13 cellular contexts compared by ENCODE assay signal in genomic region chr3:189573004-189573403, GRCh38. TPM values are rescaled to one million over a fixed set of nuclear protein-coding genes. Genes with fewer than 3 reads are reported as not detected.
DNase-seq lines count a peak whose midpoint lies in the region; ATAC-seq and TF ChIP-seq lines count a peak whose summit lies in the region.
"Had no signal": no experiment of that assay in that cellular context is flagged by ENCODE, and none has a peak within 500 bp of the region (broad histone marks: within the 10 kb centered on the region; RNA-seq: fewer than 3 reads in every experiment).

No MANE protein-coding gene starts in this region.

- no peak overlapping the region for H3K4ac ChIP-seq in neuronal stem cell (ENCODE audit: low read length)

- H2AFZ ChIP-seq in neuronal stem cell (ENCODE audit: low read length) = no peak overlapping the region

- no peak overlapping the region for H3K18ac ChIP-seq in neuronal stem cell (ENCODE audit: low read length)

- H3K4me1 Mint-ChIP-seq in Calu3 (ENCODE audit: low read depth, unreplicated experiment) (peaks cover 15% of the 10 kb centered on the region), WTC11 (no peaks in the 10 kb centered on the region)
- peaks cover 18% of the 10 kb centered on the region for H3K4me1 Mint-ChIP-seq in activated T-helper 17 cell treated with anti-CD3 and anti-CD28 coated beads, Interleukin-2, amount 50 U/mL, for 72 hours

- H3K4me3 Mint-ChIP-seq in Calu3 (ENCODE audit: low read depth, unreplicated experiment) (no peak overlapping the region), WTC11 (no peak overlapping the region)
- H3K4me3 Mint-ChIP-seq in activated T-helper 17 cell treated with anti-CD3 and anti-CD28 coated beads, Interleukin-2, amount 50 U/mL, for 72 hours = no peak overlapping the region
- H3K4me3 Mint-ChIP-seq: type B pancreatic cell had no signal

- no TSS peak for BruUV-seq in Calu3 (replicated peaks; lab: Mats Ljungman, UMichigan)

- no peak overlapping the region for H3K14ac ChIP-seq in neuronal stem cell (ENCODE audit: low read length)

- no peak overlapping the region for H3K23ac ChIP-seq in neuronal stem cell (ENCODE audit: low read depth, low read length, poor library complexity)

- in situ Hi-C loops in HAP-1 (cut with MboI; ENCODE audit: low sequenced_read_pairs) = no loop called here

- POLR2A ChIA-PET in WTC11 (lab: Charles Lee) = no interaction called here

- H3K4me1 ChIP-seq in lower lobe of right lung (no peaks in the 10 kb centered on the region), neuronal stem cell (ENCODE audit: control insufficient read depth in 2 of 2, insufficient read depth in 1 of 2, low read depth in 1 of 2, low read length in 2 of 2) (no peaks in the 10 kb centered on the region), HAP-1 (no peaks in the 10 kb centered on the region)
- H3K4me1 ChIP-seq: prostate gland had no signal

- H2BK15ac ChIP-seq in neuronal stem cell (ENCODE audit: low read length) = no peak overlapping the region

- H3K27ac ChIP-seq in lower lobe of right lung = no peak overlapping the region
- no peak overlapping the region for H3K27ac ChIP-seq in neuronal stem cell (replicated peaks; ENCODE audit: low read length)
- H3K27ac ChIP-seq: prostate gland had no signal

- H3K9me3 ChIP-seq in lower lobe of right lung (no peaks in the 10 kb centered on the region), neuronal stem cell (replicated peaks in 1 of 2; ENCODE audit: control insufficient read depth in 2 of 2, insufficient read depth in 1 of 2, low read depth in 1 of 2, low read length in 2 of 2) (no peaks in the 10 kb centered on the region), HAP-1 (no peaks in the 10 kb centered on the region)
- H3K9me3 ChIP-seq: prostate gland had no signal

- peak overlapping the region; percentile 1 for H3K27ac Mint-ChIP-seq in Calu3 (ENCODE audit: unreplicated experiment)
- H3K27ac Mint-ChIP-seq in activated T-helper 17 cell treated with anti-CD3 and anti-CD28 coated beads, Interleukin-2, amount 50 U/mL, for 72 hours = no peak overlapping the region
- H3K27ac Mint-ChIP-seq in WTC11 = no peak overlapping the region
- H3K27ac Mint-ChIP-seq: type B pancreatic cell had no signal

- H2AK5ac ChIP-seq in neuronal stem cell (ENCODE audit: low read depth, low read length) = no peak overlapping the region

- no peak overlapping the region for H3K4me2 ChIP-seq in neuronal stem cell (ENCODE audit: insufficient read depth, low read length, poor library complexity, severe bottlenecking)

- intact Hi-C loops in Calu3 (cut with micrococcal nuclease; ENCODE audit: unreplicated experiment) = loop anchor here (5.0 to 10.0 kb wide), 2 partner anchors 301 to 372 kb away; no protein-coding TSS in a partner anchor
- intact Hi-C loops in lower lobe of right lung (cut with DNase I) = no loop called here

- no peak overlapping the region for H4K91ac ChIP-seq in neuronal stem cell (ENCODE audit: low read depth, low read length, poor library complexity)

- TF ChIP-seq CTCF in Calu3 (IDR thresholded peaks at IDR 0.05; ENCODE audit: unreplicated experiment) (no peak), lower lobe of right lung (IDR thresholded peaks at IDR 0.05) (no peak), WTC11 (IDR thresholded peaks at IDR 0.05) (no peak)

- H3K36me3 ChIP-seq in lower lobe of right lung (no peaks in the 10 kb centered on the region), neuronal stem cell (replicated peaks in 1 of 2; ENCODE audit: control insufficient read depth in 2 of 2, insufficient read depth in 2 of 2, low read length in 2 of 2) (no peaks in the 10 kb centered on the region), HAP-1 (replicated peaks) (no peaks in the 10 kb centered on the region)
- H3K36me3 ChIP-seq: prostate gland had no signal

- no peaks in the 10 kb centered on the region for H3K27me3 Mint-ChIP-seq in Calu3 (ENCODE audit: unreplicated experiment)
- H3K27me3 Mint-ChIP-seq in activated T-helper 17 cell treated with anti-CD3 and anti-CD28 coated beads, Interleukin-2, amount 50 U/mL, for 72 hours = no peaks in the 10 kb centered on the region
- H3K27me3 Mint-ChIP-seq in WTC11 (ENCODE audit: low read depth) = no peaks in the 10 kb centered on the region
- H3K27me3 Mint-ChIP-seq: type B pancreatic cell had no signal

- H3K4me3 ChIP-seq in lower lobe of right lung (no peak overlapping the region), neuronal stem cell (ENCODE audit: low read length in 2 of 2) (no peak overlapping the region), HAP-1 (no peak overlapping the region)
- H3K4me3 ChIP-seq: prostate gland had no signal

- no peak for DNase-seq in Calu3
- no peak for DNase-seq in lower lobe of right lung
- no peak for DNase-seq in neuronal stem cell (ENCODE audit: low spot score)
- no peak for DNase-seq in WTC11 (ENCODE audit: low spot score)
- no peak for DNase-seq in HAP-1 (ENCODE audit: low spot score in 2 of 2)
- DNase-seq: AML-193, left ventricle myocardium superior, NCI-H2107 had no signal

- H3K27me3 ChIP-seq in lower lobe of right lung (ENCODE audit: low read depth) = no peaks in the 10 kb centered on the region
- H3K27me3 ChIP-seq in neuronal stem cell (ENCODE audit: control insufficient read depth in 3 of 3, insufficient read depth in 3 of 3, low read depth in 1 of 3, low read length in 3 of 3) = no peaks in the 10 kb centered on the region
- no peaks in the 10 kb centered on the region for H3K27me3 ChIP-seq in HAP-1 (ENCODE audit: low read depth)

- H3K9me3 Mint-ChIP-seq in Calu3 (ENCODE audit: low read depth, unreplicated experiment) = peaks cover 6% of the 10 kb centered on the region
- peaks cover 10% of the 10 kb centered on the region for H3K9me3 Mint-ChIP-seq in activated T-helper 17 cell treated with anti-CD3 and anti-CD28 coated beads, Interleukin-2, amount 50 U/mL, for 72 hours
- no peaks in the 10 kb centered on the region for H3K9me3 Mint-ChIP-seq in WTC11
- H3K9me3 Mint-ChIP-seq: type B pancreatic cell had no signal

- no peak overlapping the region for H3K9ac ChIP-seq in neuronal stem cell (ENCODE audit: low read depth, low read length, poor library complexity)

- no peak overlapping the region for H4K8ac ChIP-seq in neuronal stem cell (ENCODE audit: low read depth, low read length)

- H3K79me1 ChIP-seq in neuronal stem cell (ENCODE audit: low read depth, low read length) = no peaks in the 10 kb centered on the region

- peak; percentile 55 for ATAC-seq in GM19351 (IDR thresholded peaks at IDR 0.05; ENCODE audit: unreplicated experiment)
- peak; percentile 38 for ATAC-seq in HG02938 (IDR thresholded peaks at IDR 0.05; ENCODE audit: unreplicated experiment)
- ATAC-seq in activated T-helper 17 cell treated with anti-CD3 and anti-CD28 coated beads, Interleukin-2, amount 50 U/mL, for 72 hours (replicated peaks) = peak; percentile 52
- no peak for ATAC-seq in lower lobe of right lung
- ATAC-seq in WTC11 = no peak
- ATAC-seq: left ventricle myocardium superior had no signal

- CTCF ChIA-PET in Calu3 (lab: Charles Lee) (interaction anchor here (0.5 to 1.2 kb wide), 4 partner anchors 137 to 1651 kb away, joined by 3 to 5 read pairs (median 3); no protein-coding TSS in a partner anchor), WTC11 (lab: Charles Lee) (no interaction called here)

- no peak overlapping the region for H2BK120ac ChIP-seq in neuronal stem cell (ENCODE audit: low read depth, low read length)

- H2BK12ac ChIP-seq in neuronal stem cell (ENCODE audit: low read length) = no peak overlapping the region

- H2BK5ac ChIP-seq in neuronal stem cell (ENCODE audit: low read length) = no peak overlapping the region

- H3K36me3 Mint-ChIP-seq in Calu3 (ENCODE audit: insufficient read depth, unreplicated experiment) = no peaks in the 10 kb centered on the region
- no peaks in the 10 kb centered on the region for H3K36me3 Mint-ChIP-seq in activated T-helper 17 cell treated with anti-CD3 and anti-CD28 coated beads, Interleukin-2, amount 50 U/mL, for 72 hours (ENCODE audit: low read depth)
- no peaks in the 10 kb centered on the region for H3K36me3 Mint-ChIP-seq in WTC11
- H3K36me3 Mint-ChIP-seq: type B pancreatic cell had no signal

TF ChIP-seq in WTC11, 78 proteins besides CTCF, POLR2A, EP300 and RAD21 (continues in another document):
- TF ChIP-seq CDX4 (CRISPR knock-in tag; IDR thresholded peaks at IDR 0.05; ENCODE audit: borderline replicate concordance) (no peak), ERG (CRISPR knock-in tag; IDR thresholded peaks at IDR 0.05) (no peak), ZBTB21 (CRISPR knock-in tag; IDR thresholded peaks at IDR 0.05; ENCODE audit: borderline replicate concordance) (no peak), GTF2I (CRISPR knock-in tag; conservative IDR thresholded peaks at IDR 0.05) (no peak), TEAD4 (CRISPR knock-in tag; IDR thresholded peaks at IDR 0.05) (no peak), MXD4 (CRISPR knock-in tag; IDR thresholded peaks at IDR 0.05; ENCODE audit: borderline replicate concordance) (no peak), ZNF219 (CRISPR knock-in tag; IDR thresholded peaks at IDR 0.05; ENCODE audit: borderline replicate concordance) (no peak)

RNA-seq across cellular contexts. Expression of gene TP63, which starts 58.2 kb away (rescaled TPM):
- total RNA-seq in Calu3 (2022) (0.12 TPM in 1 of 2 replicates, not detected in the other), lower lobe of right lung (2.1 TPM), WTC11 (2021) (0.09 TPM in 1 of 3 replicates, not detected in the others)
- total RNA-seq in activated T-helper 17 cell treated with anti-CD3 and anti-CD28 coated beads, Interleukin-2, amount 50 U/mL, for 72 hours = under 1 TPM; 0.76 to 0.98 TPM
- not detected for polyA plus RNA-seq in neuronal stem cell (2013, experiment 1 of 2)
- polyA plus RNA-seq in neuronal stem cell (2013, experiment 2 of 2) = 0.01 TPM

Comparison
In these comparisons a context has a peak if more than half of its experiments do, and no peak if none do; other contexts are left out.
1. ATAC-seq: peak in GM19351 (single experiment), HG02938 (single experiment) and activated T-helper 17 cell treated with anti-CD3 and anti-CD28 coated beads, Interleukin-2, amount 50 U/mL, for 72 hours (single experiment); none in lower lobe of right lung (0 of 2) and WTC11 (single experiment).